Comparison of ENCODE assay signal across 16 cellular contexts in genomic region chr7:94384315-94384714, GRCh38. TPM values are rescaled to one million over a fixed set of nuclear protein-coding genes. Genes with fewer than 3 reads are reported as not detected.
DNase-seq lines count a peak whose midpoint lies in the region.
"Had no signal": no experiment of that assay in that cellular context is flagged by ENCODE, and none has a peak within 500 bp of the region (broad histone marks: within the 10 kb centered on the region; RNA-seq: fewer than 3 reads in every experiment).

No MANE protein-coding gene starts in this region.

- H3K4me3 ChIP-seq in SK-N-MC = peak overlapping the region; percentile 13; the same call in 1 of the 2 replicates
- H3K4me3 ChIP-seq in neuronal stem cell (ENCODE audit: low read length in 2 of 2) = no peak overlapping the region
- H3K4me3 ChIP-seq: BLaER1, HAP-1 had no signal

- H3K4ac ChIP-seq in neuronal stem cell (ENCODE audit: low read length) = no peak overlapping the region

- H3K4me1 ChIP-seq in neuronal stem cell (ENCODE audit: control insufficient read depth in 2 of 2, insufficient read depth in 1 of 2, low read depth in 1 of 2, low read length in 2 of 2) = peaks cover 2 to 3% of the 10 kb centered on the region in 2 donors
- H3K4me1 ChIP-seq: BLaER1, HAP-1 had no signal

- H2AK5ac ChIP-seq in neuronal stem cell (ENCODE audit: low read depth, low read length) = no peak overlapping the region

- peak overlapping the region; percentile 66 for H2BK12ac ChIP-seq in neuronal stem cell (ENCODE audit: low read length)

- no peak overlapping the region for H2BK120ac ChIP-seq in neuronal stem cell (ENCODE audit: low read depth, low read length)

- no peaks in the 10 kb centered on the region for H3K9me3 ChIP-seq in SK-N-MC (ENCODE audit: low read depth, low read length)
- H3K9me3 ChIP-seq in neuronal stem cell (replicated peaks in 1 of 2; ENCODE audit: control insufficient read depth in 2 of 2, insufficient read depth in 1 of 2, low read depth in 1 of 2, low read length in 2 of 2) = no peaks in the 10 kb centered on the region
- H3K9me3 ChIP-seq: BLaER1, HAP-1 had no signal

- H3K79me1 ChIP-seq in neuronal stem cell (ENCODE audit: low read depth, low read length) = no peaks in the 10 kb centered on the region

- H3K27me3 ChIP-seq in neuronal stem cell (ENCODE audit: control insufficient read depth in 3 of 3, insufficient read depth in 3 of 3, low read depth in 1 of 3, low read length in 3 of 3) = no peaks in the 10 kb centered on the region
- H3K27me3 ChIP-seq: BLaER1 had no signal

- no peak overlapping the region for H2BK15ac ChIP-seq in neuronal stem cell (ENCODE audit: low read length)

- H2AFZ ChIP-seq in neuronal stem cell (ENCODE audit: low read length) = peak overlapping the region; percentile 59

- no peaks in the 10 kb centered on the region for H3K36me3 ChIP-seq in SK-N-MC (ENCODE audit: insufficient read depth, low read length)
- no peaks in the 10 kb centered on the region for H3K36me3 ChIP-seq in neuronal stem cell (replicated peaks in 1 of 2; ENCODE audit: control insufficient read depth in 2 of 2, insufficient read depth in 2 of 2, low read length in 2 of 2)
- H3K36me3 ChIP-seq: BLaER1, HAP-1 had no signal

- no peak overlapping the region for H3K23ac ChIP-seq in neuronal stem cell (ENCODE audit: low read depth, low read length, poor library complexity)

- no CpG with 5 or more reads among the region's 4 CpGs for WGBS in neuronal stem cell (ENCODE audit: extremely low coverage in 2 of 2, insufficient read length in 2 of 2, insufficient replicate concordance in 1 of 2), 2 donors

- H3K27ac ChIP-seq in SK-N-MC (no peak overlapping the region), neuronal stem cell (replicated peaks; ENCODE audit: low read length) (no peak overlapping the region)
- H3K27ac ChIP-seq: BLaER1, C4-2B had no signal

- H4K8ac ChIP-seq in neuronal stem cell (ENCODE audit: low read depth, low read length) = no peak overlapping the region

- no peak overlapping the region for H4K91ac ChIP-seq in neuronal stem cell (ENCODE audit: low read depth, low read length, poor library complexity)

- H3K14ac ChIP-seq in neuronal stem cell (ENCODE audit: low read length) = no peak overlapping the region

- no peak overlapping the region for H3K18ac ChIP-seq in neuronal stem cell (ENCODE audit: low read length)

- H3K9ac ChIP-seq in SK-N-MC (ENCODE audit: insufficient read length) (no peak overlapping the region), neuronal stem cell (ENCODE audit: low read depth, low read length, poor library complexity) (no peak overlapping the region)
- H3K9ac ChIP-seq: BLaER1 had no signal

- no peak overlapping the region for H2BK5ac ChIP-seq in neuronal stem cell (ENCODE audit: low read length)

- no peak for DNase-seq in SK-N-MC (ENCODE audit: low read depth, low spot score)
- peak; percentile 54 for DNase-seq in islet precursor cell
- no peak for DNase-seq in neuronal stem cell (ENCODE audit: low spot score)
- DNase-seq in Ammon's horn (ENCODE audit: low spot score) = no peak
- DNase-seq in NCI-H524 treated with DMSO at 0.1 percent for 48 hours (lab: John Stamatoyannopoulos, UW) = no peak
- no peak for DNase-seq in cerebellar nuclear complex (lab: John Stamatoyannopoulos, UW)
- DNase-seq: CD4-positive, CD25-positive, alpha-beta regulatory T cell; CD8-positive, alpha-beta T cell; DMS 273 treated with DMSO at 0.1 percent for 48 hours; DMS79 treated with DMSO at 0.1 percent for 48 hours; GF-D8; GOT3; HFFc6 had no signal

- no peak overlapping the region for H3K4me2 ChIP-seq in neuronal stem cell (ENCODE audit: insufficient read depth, low read length, poor library complexity, severe bottlenecking)
- H3K4me2 ChIP-seq: BLaER1 had no signal

RNA-seq across cellular contexts. Expression of gene COL1A2, which starts 10.4 kb away (rescaled TPM):
- polyA plus RNA-seq in neuronal stem cell (2013, experiment 1 of 2) = 40.8 TPM
- polyA plus RNA-seq in neuronal stem cell (2013, experiment 2 of 2) = 39.1 TPM
- polyA plus RNA-seq: CD4-positive, CD25-positive, alpha-beta regulatory T cell had no signal
